In the genomic region with DNA sequence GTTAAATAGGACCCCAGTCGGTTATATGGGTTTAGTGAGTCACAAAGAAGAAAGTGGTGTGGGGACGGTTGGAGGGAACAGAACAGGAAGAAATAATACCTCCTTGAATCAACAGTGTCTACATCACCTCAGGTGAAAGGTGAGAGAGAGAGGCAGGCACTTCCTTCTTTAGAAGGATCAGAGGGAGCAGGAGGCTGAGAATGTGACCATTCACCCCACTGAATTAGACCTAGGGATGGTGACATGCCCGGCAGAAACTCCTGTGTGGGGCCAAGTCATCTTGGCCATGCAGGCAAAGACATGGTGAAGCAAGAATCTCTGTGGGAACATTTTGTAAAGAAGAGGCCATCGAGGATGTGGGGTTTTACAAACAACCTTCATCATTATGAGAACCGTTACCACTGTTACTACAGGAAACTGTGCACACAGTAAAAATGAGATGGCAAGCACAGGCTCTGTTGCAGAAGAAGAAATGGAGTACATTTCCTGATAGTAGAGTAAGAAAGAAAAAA, we compare ENCODE assay signal across 17 cellular contexts.
DNase-seq lines count a peak whose midpoint lies in the region; ATAC-seq and TF ChIP-seq lines count a peak whose summit lies in the region.
"Had no signal": no experiment of that assay in that cellular context is flagged by ENCODE, and none has a peak within 500 bp of the region (broad histone marks: within the 10 kb centered on the region; RNA-seq: fewer than 3 reads in every experiment).

No MANE protein-coding gene starts in this region.

- no peaks in the 10 kb centered on the region for H3K27me3 Mint-ChIP-seq in CD8-positive, alpha-beta T cell (ENCODE audit: low read depth)
- no peaks in the 10 kb centered on the region for H3K27me3 Mint-ChIP-seq in T-helper 1 cell treated with Interleukin-12 subunit alpha and Interleukin-12 subunit beta and Interleukin-4 antibody, amounts not matched to agents 30 μg/mL and 1 μg/mL, for 36 hours (ENCODE audit: low read depth)
- H3K27me3 Mint-ChIP-seq in activated T-helper 17 cell treated with anti-CD3 and anti-CD28 coated beads, Interleukin-2, amount 50 U/mL, for 72 hours = no peaks in the 10 kb centered on the region
- H3K27me3 Mint-ChIP-seq in immature natural killer cell (ENCODE audit: low read depth in 3 of 3) = peaks cover 0 to 4% (median 2%) of the 10 kb centered on the region in 3 donors
- H3K27me3 Mint-ChIP-seq: naive B cell had no signal

- H3K27ac Mint-ChIP-seq in CD8-positive, alpha-beta T cell = peak overlapping the region; percentile 98
- H3K27ac Mint-ChIP-seq in T-helper 1 cell treated with Interleukin-12 subunit alpha and Interleukin-12 subunit beta and Interleukin-4 antibody, amounts not matched to agents 30 μg/mL and 1 μg/mL, for 36 hours = peak overlapping the region; percentile 96
- peak overlapping the region; percentile 80 for H3K27ac Mint-ChIP-seq in activated T-helper 17 cell treated with anti-CD3 and anti-CD28 coated beads, Interleukin-2, amount 50 U/mL, for 72 hours
- peak overlapping the region; percentile 10 to 83 (median 62) for H3K27ac Mint-ChIP-seq in immature natural killer cell
- H3K27ac Mint-ChIP-seq: naive B cell had no signal

- 50 to 62% methylated on average over 3 to 5 of the region's 5 CpGs for WGBS in transverse colon (ENCODE audit: low coverage in 1 of 2), 2 donors

- POLR2A ChIA-PET in CD8-positive, alpha-beta T cell (lab: Charles Lee) = interaction anchor here (1.8 to 2.9 kb wide), 2 partner anchors 16 to 142 kb away, joined by 4 to 17 read pairs; no protein-coding TSS in a partner anchor

- H3K4me3 Mint-ChIP-seq in CD8-positive, alpha-beta T cell = peak overlapping the region; percentile 9
- peak overlapping the region; percentile 41 for H3K4me3 Mint-ChIP-seq in T-helper 1 cell treated with Interleukin-12 subunit alpha and Interleukin-12 subunit beta and Interleukin-4 antibody, amounts not matched to agents 30 μg/mL and 1 μg/mL, for 36 hours
- H3K4me3 Mint-ChIP-seq in activated T-helper 17 cell treated with anti-CD3 and anti-CD28 coated beads, Interleukin-2, amount 50 U/mL, for 72 hours = peak overlapping the region; percentile 52
- peak overlapping the region in 4 of 5 donors; percentile 0 to 33 (median 13) for H3K4me3 Mint-ChIP-seq in immature natural killer cell
- H3K4me3 Mint-ChIP-seq: naive B cell had no signal

- peaks cover 3% of the 10 kb centered on the region for H3K9me3 Mint-ChIP-seq in CD8-positive, alpha-beta T cell
- peaks cover 14% of the 10 kb centered on the region for H3K9me3 Mint-ChIP-seq in T-helper 1 cell treated with Interleukin-12 subunit alpha and Interleukin-12 subunit beta and Interleukin-4 antibody, amounts not matched to agents 30 μg/mL and 1 μg/mL, for 36 hours
- no peaks in the 10 kb centered on the region for H3K9me3 Mint-ChIP-seq in activated T-helper 17 cell treated with anti-CD3 and anti-CD28 coated beads, Interleukin-2, amount 50 U/mL, for 72 hours
- peaks cover 0 to 1% (median 0%) of the 10 kb centered on the region in 6 donors for H3K9me3 Mint-ChIP-seq in immature natural killer cell

- TF ChIP-seq EP300 in transverse colon (IDR thresholded peaks at IDR 0.05; ENCODE audit: low read depth) = no peak

- no peak for TF ChIP-seq POLR2A in transverse colon (IDR thresholded peaks at IDR 0.05)

- H3K36me3 Mint-ChIP-seq in CD8-positive, alpha-beta T cell = no peaks in the 10 kb centered on the region
- H3K36me3 Mint-ChIP-seq in T-helper 1 cell treated with Interleukin-12 subunit alpha and Interleukin-12 subunit beta and Interleukin-4 antibody, amounts not matched to agents 30 μg/mL and 1 μg/mL, for 36 hours (ENCODE audit: low read depth) = peaks cover 11% of the 10 kb centered on the region
- no peaks in the 10 kb centered on the region for H3K36me3 Mint-ChIP-seq in activated T-helper 17 cell treated with anti-CD3 and anti-CD28 coated beads, Interleukin-2, amount 50 U/mL, for 72 hours (ENCODE audit: low read depth)
- H3K36me3 Mint-ChIP-seq in immature natural killer cell = no peaks in the 10 kb centered on the region
- H3K36me3 Mint-ChIP-seq: naive B cell had no signal

- intact Hi-C loops in CD8-positive, alpha-beta T cell (cut with DNase I, micrococcal nuclease) = loop anchor here (1.0 to 5.0 kb wide), 4 partner anchors 15 to 1278 kb away; partner anchors contain the start of gene BCL11B (in 2 of the 2)
- intact Hi-C loops in transverse colon (cut with DNase I; ENCODE audit: low total_unique reads) = no loop called here

- in situ Hi-C loops in transverse colon (cut with MboI; ENCODE audit: low pct_ligation_motif_present in 1 of 4, low pct_unique_long_range_greater_than_20kb in 1 of 4, low sequenced_read_pairs in 3 of 4) = loop anchor here in 1 of 4 donors (25.0 kb wide), 1 partner anchor 1268 kb away; the partner anchor contains the start of gene BCL11B

- peak in 5 of 7 experiments; percentile 7 to 75 (median 39) for DNase-seq in CD8-positive, alpha-beta T cell
- DNase-seq in immature natural killer cell = peak in 1 of 3 donors; percentile 40
- no peak for DNase-seq in transverse colon
- no peak for DNase-seq in OCI-M1 (lab: John Stamatoyannopoulos, UW)
- DNase-seq: dermis blood vessel endothelial cell, esophagus squamous epithelium, glutamatergic neuron, lower lobe of right lung, naive B cell, PC-9 had no signal

- H3K4me3 ChIP-seq in CD8-positive, alpha-beta T cell (ENCODE audit: low read depth, low read length) = no peak overlapping the region
- no peak overlapping the region for H3K4me3 ChIP-seq in transverse colon
- H3K4me3 ChIP-seq: esophagus squamous epithelium, lower lobe of right lung, PC-9, suprapubic skin had no signal

- no peaks in the 10 kb centered on the region for H3K27me3 ChIP-seq in CD8-positive, alpha-beta T cell (ENCODE audit: insufficient read depth, low read length)
- no peaks in the 10 kb centered on the region for H3K27me3 ChIP-seq in transverse colon
- H3K27me3 ChIP-seq: esophagus squamous epithelium, suprapubic skin had no signal

- CTCF ChIA-PET in CD8-positive, alpha-beta T cell (lab: Charles Lee) = interaction anchor here (1.0 kb wide), 2 partner anchors 16 to 1274 kb away, joined by 3 to 5 read pairs; no protein-coding TSS in a partner anchor

- H3K4me1 ChIP-seq in CD8-positive, alpha-beta T cell (ENCODE audit: insufficient read depth, low read length) = peaks cover 66% of the 10 kb centered on the region
- no peaks in the 10 kb centered on the region for H3K4me1 ChIP-seq in transverse colon
- H3K4me1 ChIP-seq: esophagus squamous epithelium, lower lobe of right lung, suprapubic skin had no signal

- no peaks in the 10 kb centered on the region for H3K9me3 ChIP-seq in CD8-positive, alpha-beta T cell (ENCODE audit: low read length)
- no peaks in the 10 kb centered on the region for H3K9me3 ChIP-seq in transverse colon
- H3K9me3 ChIP-seq: esophagus squamous epithelium, lower lobe of right lung, suprapubic skin had no signal

- H3K4me1 Mint-ChIP-seq in CD8-positive, alpha-beta T cell (ENCODE audit: low read depth) = peaks cover 84% of the 10 kb centered on the region
- peaks cover 32% of the 10 kb centered on the region for H3K4me1 Mint-ChIP-seq in T-helper 1 cell treated with Interleukin-12 subunit alpha and Interleukin-12 subunit beta and Interleukin-4 antibody, amounts not matched to agents 30 μg/mL and 1 μg/mL, for 36 hours (ENCODE audit: low read depth)
- H3K4me1 Mint-ChIP-seq in activated T-helper 17 cell treated with anti-CD3 and anti-CD28 coated beads, Interleukin-2, amount 50 U/mL, for 72 hours = peaks cover 32% of the 10 kb centered on the region
- peaks cover 14 to 23% of the 10 kb centered on the region in 2 donors for H3K4me1 Mint-ChIP-seq in immature natural killer cell
- H3K4me1 Mint-ChIP-seq: naive B cell had no signal

- peak; percentile 81 for ATAC-seq in CD8-positive, alpha-beta T cell
- ATAC-seq in activated T-helper 17 cell treated with anti-CD3 and anti-CD28 coated beads, Interleukin-2, amount 50 U/mL, for 72 hours (replicated peaks) = peak; percentile 86
- ATAC-seq in HG03097 (IDR thresholded peaks at IDR 0.05; ENCODE audit: low FRiP score, unreplicated experiment) (no peak), HG03439 (IDR thresholded peaks at IDR 0.05; ENCODE audit: unreplicated experiment) (no peak)
- ATAC-seq: SK-N-SH treated with all-trans-retinoic acid at 6 μM for 48 hours had no signal

- no peak for TF ChIP-seq CTCF in CD8-positive, alpha-beta T cell (IDR thresholded peaks at IDR 0.05)
- TF ChIP-seq CTCF in transverse colon (IDR thresholded peaks at IDR 0.05) = no peak

- peak overlapping the region; percentile 62 for H3K27ac ChIP-seq in CD8-positive, alpha-beta T cell (ENCODE audit: low read depth, low read length)
- H3K27ac ChIP-seq in transverse colon = no peak overlapping the region
- H3K27ac ChIP-seq: lower lobe of right lung, PC-9, suprapubic skin, VCaP had no signal

- H3K36me3 ChIP-seq in CD8-positive, alpha-beta T cell (ENCODE audit: insufficient read depth, low read length) = no peaks in the 10 kb centered on the region
- no peaks in the 10 kb centered on the region for H3K36me3 ChIP-seq in transverse colon
- H3K36me3 ChIP-seq: esophagus squamous epithelium, lower lobe of right lung, suprapubic skin had no signal

Comparison
In these comparisons a context has a peak if more than half of its experiments do, and no peak if none do; other contexts are left out.
1. ATAC-seq: peak in CD8-positive, alpha-beta T cell (single experiment) and activated T-helper 17 cell treated with anti-CD3 and anti-CD28 coated beads, Interleukin-2, amount 50 U/mL, for 72 hours (single experiment); none in HG03097 (single experiment) and HG03439 (single experiment).
2. DNase-seq: peak in CD8-positive, alpha-beta T cell (5 of 7); none in transverse colon (single experiment) and OCI-M1 (single experiment).
3. Peak in every context shown above with its lines, with median percentiles within 50 percentile points of each other: H3K27ac Mint-ChIP-seq and H3K4me3 Mint-ChIP-seq.